In genomic region chr9:15553528-15553898, GRCh38 we compare ENCODE assay signal across 8 cellular contexts. TPM values are rescaled to one million over a fixed set of nuclear protein-coding genes. Genes with fewer than 3 reads are reported as not detected.
DNase-seq lines count a peak whose midpoint lies in the region; ATAC-seq and TF ChIP-seq lines count a peak whose summit lies in the region.

No MANE protein-coding gene starts in this region.

- 2% methylated on average over 6 of the region's 13 CpGs for WGBS in right lobe of liver (ENCODE audit: insufficient coverage, low coverage, low lambda C conversion rate, missing lambda C conversion rate)

- H3K27ac ChIP-seq in right lobe of liver (peak overlapping the region in 1 of 3 donors; percentile 42), uterus (peak overlapping the region; percentile 89 to 96)

- no peak for TF ChIP-seq CTCF in right lobe of liver (IDR thresholded peaks at IDR 0.05)
- TF ChIP-seq CTCF in uterus (IDR thresholded peaks at IDR 0.05): no peak

- no peaks in the 10 kb centered on the region for H3K36me3 Mint-ChIP-seq in stimulated activated naive CD8-positive, alpha-beta T cell treated with anti-CD3 and anti-CD28 coated beads, Interleukin-15, Interleukin-2, amounts not matched to agents 100 ng/mL and 50 ng/mL, for 24 hours (ENCODE audit: low read depth)
- H3K36me3 Mint-ChIP-seq in activated naive CD4-positive, alpha-beta T cell treated with anti-CD3 and anti-CD28 coated beads, Interleukin-2, amount 50 U/mL, for 72 hours: peaks cover 0 to 4% of the 10 kb centered on the region in 2 donors

- H3K4me1 ChIP-seq in right lobe of liver (no peaks in the 10 kb centered on the region), uterus (no peaks in the 10 kb centered on the region)

- H3K4me3 Mint-ChIP-seq in stimulated activated naive CD8-positive, alpha-beta T cell treated with anti-CD3 and anti-CD28 coated beads, Interleukin-15, Interleukin-2, amounts not matched to agents 100 ng/mL and 50 ng/mL, for 24 hours: peak overlapping the region; percentile 88

- peaks cover 3% of the 10 kb centered on the region for H3K27me3 Mint-ChIP-seq in stimulated activated naive CD8-positive, alpha-beta T cell treated with anti-CD3 and anti-CD28 coated beads, Interleukin-15, Interleukin-2, amounts not matched to agents 100 ng/mL and 50 ng/mL, for 24 hours

- H3K27ac Mint-ChIP-seq in stimulated activated naive CD8-positive, alpha-beta T cell treated with anti-CD3 and anti-CD28 coated beads, Interleukin-15, Interleukin-2, amounts not matched to agents 100 ng/mL and 50 ng/mL, for 24 hours: peak overlapping the region; percentile 90
- peak overlapping the region in 1 of 2 donors; percentile 92 for H3K27ac Mint-ChIP-seq in activated naive CD4-positive, alpha-beta T cell treated with anti-CD3 and anti-CD28 coated beads, Interleukin-2, amount 50 U/mL, for 72 hours

- H3K4me3 ChIP-seq in right lobe of liver: peak overlapping the region; percentile 48 to 76 (median 62)
- H3K4me3 ChIP-seq in uterus: peak overlapping the region; percentile 70 to 73

- H3K27me3 ChIP-seq in right lobe of liver: no peaks in the 10 kb centered on the region
- H3K27me3 ChIP-seq in uterus: no peaks in the 10 kb centered on the region

- H3K9me3 ChIP-seq in right lobe of liver (no peaks in the 10 kb centered on the region), uterus (no peaks in the 10 kb centered on the region)

- no peak for ATAC-seq in stimulated activated naive CD8-positive, alpha-beta T cell treated with anti-CD3 and anti-CD28 coated beads, Interleukin-15, Interleukin-2, amounts not matched to agents 100 U/mL and 50 U/mL, for 24 hours
- ATAC-seq in HG03095 (IDR thresholded peaks at IDR 0.05; ENCODE audit: unreplicated experiment): peak; percentile 27
- ATAC-seq in activated naive CD4-positive, alpha-beta T cell treated with anti-CD3 and anti-CD28 coated beads, Interleukin-2, amount 50 U/mL, for 72 hours: peak; percentile 10 to 14
- no peak for ATAC-seq in right lobe of liver

- no peak for DNase-seq in stimulated activated naive CD8-positive, alpha-beta T cell treated with anti-CD3 and anti-CD28 coated beads, Interleukin-15, Interleukin-2, amounts not matched to agents 100 U/mL and 50 U/mL, for 24 hours
- no peak for DNase-seq in activated naive CD4-positive, alpha-beta T cell treated with anti-CD3 and anti-CD28 coated beads, Interleukin-2, amount 50 U/mL, for 72 hours (ENCODE audit: low spot score in 2 of 2)
- no peak for DNase-seq in right lobe of liver
- no peak for DNase-seq in uterus
- DNase-seq in NCI-H2196 treated with DMSO at 0.1 percent for 48 hours (lab: John Stamatoyannopoulos, UW; ENCODE audit: unreplicated experiment): no peak
- no peak for DNase-seq in SKM-1 (lab: John Stamatoyannopoulos, UW; ENCODE audit: unreplicated experiment)

- no peaks in the 10 kb centered on the region for H3K9me3 Mint-ChIP-seq in stimulated activated naive CD8-positive, alpha-beta T cell treated with anti-CD3 and anti-CD28 coated beads, Interleukin-15, Interleukin-2, amounts not matched to agents 100 ng/mL and 50 ng/mL, for 24 hours
- no peaks in the 10 kb centered on the region for H3K9me3 Mint-ChIP-seq in activated naive CD4-positive, alpha-beta T cell treated with anti-CD3 and anti-CD28 coated beads, Interleukin-2, amount 50 U/mL, for 72 hours

- H3K4me1 Mint-ChIP-seq in stimulated activated naive CD8-positive, alpha-beta T cell treated with anti-CD3 and anti-CD28 coated beads, Interleukin-15, Interleukin-2, amounts not matched to agents 100 ng/mL and 50 ng/mL, for 24 hours (ENCODE audit: low read depth): peaks cover 26% of the 10 kb centered on the region

- intact Hi-C loops in right lobe of liver (cut with DNase I) (no loop called here), uterus (cut with DNase I; ENCODE audit: low total_unique reads) (no loop called here)

- TF ChIP-seq POLR2A in right lobe of liver (IDR thresholded peaks at IDR 0.05) (no peak), uterus (IDR thresholded peaks at IDR 0.05) (no peak)

- no peaks in the 10 kb centered on the region for H3K36me3 ChIP-seq in right lobe of liver
- no peaks in the 10 kb centered on the region for H3K36me3 ChIP-seq in uterus

RNA-seq across cellular contexts. Expression of gene CCDC171, which starts 0.7 kb away (rescaled TPM):
- total RNA-seq in activated naive CD4-positive, alpha-beta T cell treated with anti-CD3 and anti-CD28 coated beads, Interleukin-2, amount 50 U/mL, for 72 hours: 1 to 10 TPM; 4.1 to 5.8 TPM
- total RNA-seq in right lobe of liver (under 1 TPM; 0.42 to 0.80 (median 0.45) TPM), uterus (10 to 100 TPM; 15.6 to 45.6 (median 26.4) TPM)

RNA-seq across cellular contexts. Expression of gene PSIP1, which starts 42.7 kb away (rescaled TPM):
- 100 to 1,000 TPM; 124 to 159 TPM for total RNA-seq in activated naive CD4-positive, alpha-beta T cell treated with anti-CD3 and anti-CD28 coated beads, Interleukin-2, amount 50 U/mL, for 72 hours
- total RNA-seq in right lobe of liver (10 to 100 TPM in 5 of 6 experiments, 1 to 10 TPM in 1; 8.4 to 19.0 (median 12.0) TPM), uterus (100 to 1,000 TPM in 3 of 4 donors, 10 to 100 TPM in 1; 97.1 to 112 (median 102) TPM)

Comparison
In these comparisons a context has a peak if more than half of its experiments do, and no peak if none do; other contexts are left out.
1. ATAC-seq: peak in HG03095 (single experiment) and activated naive CD4-positive, alpha-beta T cell treated with anti-CD3 and anti-CD28 coated beads, Interleukin-2, amount 50 U/mL, for 72 hours (2 of 2); none in stimulated activated naive CD8-positive, alpha-beta T cell treated with anti-CD3 and anti-CD28 coated beads, Interleukin-15, Interleukin-2, amounts not matched to agents 100 U/mL and 50 U/mL, for 24 hours (single experiment) and right lobe of liver (0 of 4).
2. RNA of gene PSIP1, which starts 42.7 kb away (total RNA-seq): 124 to 159 TPM in activated naive CD4-positive, alpha-beta T cell treated with anti-CD3 and anti-CD28 coated beads, Interleukin-2, amount 50 U/mL, for 72 hours and 97.1 to 112 TPM in uterus; 8.4 to 19.0 TPM in right lobe of liver; every median in the first group is over 4 times any median in the second.